In genomic region chr9:31588010-31588409, GRCh38 we compare ENCODE assay signal across 22 cellular contexts.
DNase-seq lines count a peak whose midpoint lies in the region; ATAC-seq and TF ChIP-seq lines count a peak whose summit lies in the region.
"Had no signal": no experiment of that assay in that cellular context is flagged by ENCODE, and none has a peak within 500 bp of the region (broad histone marks: within the 10 kb centered on the region; RNA-seq: fewer than 3 reads in every experiment).

No MANE protein-coding gene starts in this region.

- intact Hi-C loops in mammary epithelial cell (cut with micrococcal nuclease): no loop called here

- in situ Hi-C loops in mammary epithelial cell (cut with MboI; ENCODE audit: low sequenced_read_pairs in 2 of 2): no loop called here

- no peaks in the 10 kb centered on the region for H3K79me2 ChIP-seq in mammary epithelial cell (ENCODE audit: insufficient read depth, low read length)

- H3K36me3 Mint-ChIP-seq in stimulated activated memory B cell treated with anti-CD40 and anti-IgM and Interleukin-4, amounts not matched to agents 10 μg/mL and 1 μg/mL and 100 μg/mL, for 72 hours: no peaks in the 10 kb centered on the region
- H3K36me3 Mint-ChIP-seq: mesothelial cell of epicardium; naive thymus-derived CD8-positive, alpha-beta T cell had no signal

- peak; percentile 34 for ATAC-seq in stimulated activated memory B cell treated with anti-CD40 and anti-IgM and Interleukin-4, amounts not matched to agents 10 μg/mL and 1 μg/mL and 100 μg/mL, for 72 hours
- ATAC-seq in HG02798 (IDR thresholded peaks at IDR 0.05; ENCODE audit: poor library complexity, unreplicated experiment) (no peak), GM19324 (IDR thresholded peaks at IDR 0.05; ENCODE audit: low FRiP score, unreplicated experiment) (no peak)
- ATAC-seq: activated T-cell treated with anti-CD3 and anti-CD28 coated beads, Interleukin-2, amount 50 U/mL, for 72 hours; naive thymus-derived CD8-positive, alpha-beta T cell; Panc1 had no signal

- CTCF ChIA-PET in mammary epithelial cell (lab: Charles Lee; ENCODE audit: low non-redundant PET): no interaction called here

- dilution Hi-C loops in mammary epithelial cell (cut with HindIII; ENCODE audit: low sequenced_read_pairs): no loop called here

- no peaks in the 10 kb centered on the region for H3K27me3 Mint-ChIP-seq in stimulated activated memory B cell treated with anti-CD40 and anti-IgM and Interleukin-4, amounts not matched to agents 10 μg/mL and 1 μg/mL and 100 μg/mL, for 72 hours
- H3K27me3 Mint-ChIP-seq: activated CD4-positive, alpha-beta T cell treated with anti-CD3 and anti-CD28 coated beads, Interleukin-2, amount 10 ng/mL, durations not matched to agents 24 days and 14 days; naive thymus-derived CD8-positive, alpha-beta T cell had no signal

- H3K9me3 ChIP-seq in mammary epithelial cell (replicated peaks; ENCODE audit: insufficient read depth, low read length): no peaks in the 10 kb centered on the region
- H3K9me3 ChIP-seq: left ventricle myocardium inferior, right atrium auricular region, transverse colon had no signal

- no peak overlapping the region for H3K4me2 ChIP-seq in mammary epithelial cell (ENCODE audit: insufficient read depth, low read depth, low read length)

- TF ChIP-seq CTCF in mammary epithelial cell (conservative IDR thresholded peaks at IDR 0.05 in 1 of 2, IDR thresholded peaks at IDR 0.05 in 1 of 2; ENCODE audit: extremely low read depth in 1 of 2, insufficient read depth in 1 of 2, low read depth in 1 of 2, low read length in 2 of 2) (no peak), GM20000 (IDR thresholded peaks at IDR 0.05; ENCODE audit: extremely low read depth, missing control alignments) (no peak)

- DNase-seq in NCI-H510A (lab: John Stamatoyannopoulos, UW) (peak; percentile 4), NCI-H510A treated with DMSO at 0.1 percent for 48 hours (lab: John Stamatoyannopoulos, UW) (no peak), NCI-H2029 treated with DMSO at 0.1 percent for 48 hours (lab: John Stamatoyannopoulos, UW) (peak; percentile 85), mammary epithelial cell (no peak), GM20000 (ENCODE audit: low spot score) (no peak)
- DNase-seq: activated CD4-positive, alpha-beta T cell treated with anti-CD3 and anti-CD28 coated beads, Interleukin-2, amount 10 ng/mL, durations not matched to agents 24 days and 14 days; activated naive CD4-positive, alpha-beta T cell treated with anti-CD3 and anti-CD28 coated beads for 36 hours; activated T-cell treated with anti-CD3 and anti-CD28 coated beads, Interleukin-2, amount 50 U/mL, for 72 hours; H7; left ventricle myocardium inferior; MM.1S; naive thymus-derived CD8-positive, alpha-beta T cell; NCI-H187 treated with DMSO at 0.1 percent for 48 hours; T-helper 1 cell; transverse colon had no signal

- H3K4me3 Mint-ChIP-seq in stimulated activated memory B cell treated with anti-CD40 and anti-IgM and Interleukin-4, amounts not matched to agents 10 μg/mL and 1 μg/mL and 100 μg/mL, for 72 hours: no peak overlapping the region
- H3K4me3 Mint-ChIP-seq: activated CD4-positive, alpha-beta T cell treated with anti-CD3 and anti-CD28 coated beads, Interleukin-2, amount 10 ng/mL, durations not matched to agents 24 days and 14 days; activated naive CD4-positive, alpha-beta T cell treated with anti-CD3 and anti-CD28 coated beads for 36 hours; activated T-cell treated with anti-CD3 and anti-CD28 coated beads, Interleukin-2, amount 50 U/mL, for 72 hours; mesothelial cell of epicardium; naive thymus-derived CD8-positive, alpha-beta T cell had no signal

- no peak overlapping the region for H3K27ac Mint-ChIP-seq in stimulated activated memory B cell treated with anti-CD40 and anti-IgM and Interleukin-4, amounts not matched to agents 10 μg/mL and 1 μg/mL and 100 μg/mL, for 72 hours
- H3K27ac Mint-ChIP-seq: activated CD4-positive, alpha-beta T cell treated with anti-CD3 and anti-CD28 coated beads, Interleukin-2, amount 10 ng/mL, durations not matched to agents 24 days and 14 days; activated naive CD4-positive, alpha-beta T cell treated with anti-CD3 and anti-CD28 coated beads for 36 hours; activated T-cell treated with anti-CD3 and anti-CD28 coated beads, Interleukin-2, amount 50 U/mL, for 72 hours; mesothelial cell of epicardium had no signal

- H3K9me3 Mint-ChIP-seq in stimulated activated memory B cell treated with anti-CD40 and anti-IgM and Interleukin-4, amounts not matched to agents 10 μg/mL and 1 μg/mL and 100 μg/mL, for 72 hours: no peaks in the 10 kb centered on the region
- H3K9me3 Mint-ChIP-seq: activated CD4-positive, alpha-beta T cell treated with anti-CD3 and anti-CD28 coated beads, Interleukin-2, amount 10 ng/mL, durations not matched to agents 24 days and 14 days; activated naive CD4-positive, alpha-beta T cell treated with anti-CD3 and anti-CD28 coated beads for 36 hours; activated T-cell treated with anti-CD3 and anti-CD28 coated beads, Interleukin-2, amount 50 U/mL, for 72 hours; mesothelial cell of epicardium had no signal

- H3K9ac ChIP-seq in mammary epithelial cell (ENCODE audit: insufficient read depth, low read length): no peak overlapping the region

- 95% methylated on average over 4 of the region's 4 CpGs for WGBS in mammary epithelial cell (ENCODE audit: low coverage, missing lambda C conversion rate)

- H3K36me3 ChIP-seq in mammary epithelial cell (ENCODE audit: insufficient read depth, low read length): no peaks in the 10 kb centered on the region
- H3K36me3 ChIP-seq: left ventricle myocardium inferior, right atrium auricular region, transverse colon had no signal

- peaks cover 32% of the 10 kb centered on the region for H3K4me1 ChIP-seq in mammary epithelial cell (ENCODE audit: insufficient read depth, low read length)
- H3K4me1 ChIP-seq: left ventricle myocardium inferior, right atrium auricular region, transverse colon had no signal

- peak overlapping the region; percentile 97 for H3K27ac ChIP-seq in mammary epithelial cell (ENCODE audit: insufficient read depth, low read depth, low read length)
- H3K27ac ChIP-seq: dorsolateral prefrontal cortex, left ventricle myocardium inferior, right atrium auricular region, transverse colon had no signal

- no peaks in the 10 kb centered on the region for H3K4me1 Mint-ChIP-seq in stimulated activated memory B cell treated with anti-CD40 and anti-IgM and Interleukin-4, amounts not matched to agents 10 μg/mL and 1 μg/mL and 100 μg/mL, for 72 hours
- H3K4me1 Mint-ChIP-seq: activated CD4-positive, alpha-beta T cell treated with anti-CD3 and anti-CD28 coated beads, Interleukin-2, amount 10 ng/mL, durations not matched to agents 24 days and 14 days; mesothelial cell of epicardium; naive thymus-derived CD8-positive, alpha-beta T cell had no signal

- peak overlapping the region; percentile 66 for H2AFZ ChIP-seq in mammary epithelial cell (ENCODE audit: low read depth, low read length)

- H3K4me3 ChIP-seq in mammary epithelial cell (replicated peaks in 1 of 3; ENCODE audit: insufficient read depth in 1 of 3, low read depth in 2 of 3, low read length in 3 of 3): no peak overlapping the region
- H3K4me3 ChIP-seq: dorsolateral prefrontal cortex, left ventricle myocardium inferior, right atrium auricular region, transverse colon had no signal

- no peaks in the 10 kb centered on the region for H3K27me3 ChIP-seq in mammary epithelial cell (ENCODE audit: insufficient read depth, low read length)
- H3K27me3 ChIP-seq: dorsolateral prefrontal cortex, right atrium auricular region, transverse colon had no signal

- no peaks in the 10 kb centered on the region for H4K20me1 ChIP-seq in mammary epithelial cell (ENCODE audit: insufficient read depth, low read length)

- no TSS peak for BruUV-seq in mammary epithelial cell (replicated peaks; lab: Mats Ljungman, UMichigan)

Comparison
In these comparisons a context has a peak if more than half of its experiments do, and no peak if none do; other contexts are left out.
1. DNase-seq: peak in NCI-H510A (single experiment) and NCI-H2029 treated with DMSO at 0.1 percent for 48 hours (single experiment); none in NCI-H510A treated with DMSO at 0.1 percent for 48 hours (single experiment), mammary epithelial cell (single experiment) and GM20000 (single experiment).